In genomic region chr1:14969006-14969405, GRCh38 we compare ENCODE assay signal across 9 cellular contexts.
A peak's percentile ranks its signal among the peaks of the same experiment; 100 is the strongest.
DNase-seq lines count a peak whose midpoint lies in the region; ATAC-seq and TF ChIP-seq lines count a peak whose summit lies in the region.
"Had no signal": no experiment of that assay in that cellular context is flagged by ENCODE, and none has a peak within 500 bp of the region (broad histone marks: within the 10 kb centered on the region; RNA-seq: fewer than 3 reads in every experiment).

No MANE protein-coding gene starts in this region.

- peak; percentile 49 for DNase-seq in GM12865 (ENCODE audit: low read depth)
- peak; percentile 84 for DNase-seq in activated CD8-positive, alpha-beta T cell treated with anti-CD3 and anti-CD28 coated beads, Interleukin-2, amount 10 ng/mL, durations not matched to agents 7 days and 5 days
- DNase-seq in esophagus squamous epithelium (lab: John Stamatoyannopoulos, UW) = no peak
- peak; percentile 53 for DNase-seq in stimulated activated CD4-positive, alpha-beta T cell treated with anti-CD3 and anti-CD28 coated beads, Interleukin-1b, Interleukin-23, amount 100 ng/mL, for 48 hours
- no peak for DNase-seq in SJCRH30
- DNase-seq in HuH-7 (ENCODE audit: low spot score) = no peak
- no peak for DNase-seq in effector CD8-positive, alpha-beta T cell (lab: John Stamatoyannopoulos, UW)
- DNase-seq in DMS53 treated with DMSO at 0.1 percent for 48 hours (lab: John Stamatoyannopoulos, UW; ENCODE audit: unreplicated experiment) = no peak
- DNase-seq: NCI-H1436 had no signal

- H3K27me3 ChIP-seq in esophagus squamous epithelium = no peaks in the 10 kb centered on the region
- no peaks in the 10 kb centered on the region for H3K27me3 ChIP-seq in SJCRH30

- H3K4me3 ChIP-seq in GM12865 (ENCODE audit: low read depth, low read length) (no peak overlapping the region), esophagus squamous epithelium (no peak overlapping the region), SJCRH30 (no peak overlapping the region)

- 76 to 80% methylated on average over 5 to 7 of the region's 7 CpGs for WGBS in esophagus squamous epithelium, 2 donors

- CTCF ChIA-PET in activated CD8-positive, alpha-beta T cell treated with anti-CD3 and anti-CD28 coated beads, Interleukin-2, amount 10 ng/mL, durations not matched to agents 7 days and 5 days (lab: Charles Lee) = interaction anchor here (0.8 to 1.5 kb wide), 3 partner anchors 11 to 58 kb away, joined by 3 to 4 read pairs (median 3); no protein-coding TSS in a partner anchor

- peak overlapping the region; percentile 63 for H3K4me3 Mint-ChIP-seq in activated CD8-positive, alpha-beta T cell treated with anti-CD3 and anti-CD28 coated beads, Interleukin-2, amount 10 ng/mL, durations not matched to agents 7 days and 5 days

- H3K9me3 ChIP-seq in esophagus squamous epithelium (no peaks in the 10 kb centered on the region), SJCRH30 (replicated peaks) (peaks cover 3% of the 10 kb centered on the region; the same call in 1 of the 2 replicates)

- peak; percentile 94 for ATAC-seq in activated CD8-positive, alpha-beta T cell treated with anti-CD3 and anti-CD28 coated beads, Interleukin-2, amount 10 ng/mL, durations not matched to agents 7 days and 5 days

- peak overlapping the region; percentile 47 to 82 (median 70) for H3K27ac ChIP-seq in esophagus squamous epithelium
- H3K27ac ChIP-seq in SJCRH30 = no peak overlapping the region

- peaks cover 32% of the 10 kb centered on the region for H3K4me1 Mint-ChIP-seq in activated CD8-positive, alpha-beta T cell treated with anti-CD3 and anti-CD28 coated beads, Interleukin-2, amount 10 ng/mL, durations not matched to agents 7 days and 5 days (ENCODE audit: low read depth)

- H3K9me3 Mint-ChIP-seq in activated CD8-positive, alpha-beta T cell treated with anti-CD3 and anti-CD28 coated beads, Interleukin-2, amount 10 ng/mL, durations not matched to agents 7 days and 5 days (ENCODE audit: insufficient read depth) = peaks cover 7% of the 10 kb centered on the region

- H3K4me1 ChIP-seq in esophagus squamous epithelium (peaks cover 14 to 39% (median 26%) of the 10 kb centered on the region in 3 donors), SJCRH30 (peaks cover 8% of the 10 kb centered on the region; the same call in 1 of the 2 replicates)

- no peaks in the 10 kb centered on the region for H3K27me3 Mint-ChIP-seq in activated CD8-positive, alpha-beta T cell treated with anti-CD3 and anti-CD28 coated beads, Interleukin-2, amount 10 ng/mL, durations not matched to agents 7 days and 5 days (ENCODE audit: low read depth)

- TF ChIP-seq POLR2A in esophagus squamous epithelium (IDR thresholded peaks at IDR 0.05) = no peak

- peaks cover 8% of the 10 kb centered on the region for H3K36me3 Mint-ChIP-seq in activated CD8-positive, alpha-beta T cell treated with anti-CD3 and anti-CD28 coated beads, Interleukin-2, amount 10 ng/mL, durations not matched to agents 7 days and 5 days (ENCODE audit: low read depth)

- no peak for TF ChIP-seq CTCF in GM12865 (IDR thresholded peaks at IDR 0.05; ENCODE audit: insufficient read depth, low read depth, low read length, missing control alignments)
- no peak for TF ChIP-seq CTCF in esophagus squamous epithelium (IDR thresholded peaks at IDR 0.05)

- intact Hi-C loops in esophagus squamous epithelium (cut with DNase I) = no loop called here

- peak overlapping the region; percentile 97 for H3K27ac Mint-ChIP-seq in activated CD8-positive, alpha-beta T cell treated with anti-CD3 and anti-CD28 coated beads, Interleukin-2, amount 10 ng/mL, durations not matched to agents 7 days and 5 days

- POLR2A ChIA-PET in activated CD8-positive, alpha-beta T cell treated with anti-CD3 and anti-CD28 coated beads, Interleukin-2, amount 10 ng/mL, durations not matched to agents 7 days and 5 days (lab: Charles Lee) = interaction anchor here (0.8 kb wide), 1 partner anchor 58 kb away, joined by 3 read pairs; no protein-coding TSS in a partner anchor

- H3K36me3 ChIP-seq in esophagus squamous epithelium = peaks cover 0 to 27% (median 0%) of the 10 kb centered on the region in 3 donors
- H3K36me3 ChIP-seq in SJCRH30 = no peaks in the 10 kb centered on the region

Comparison
In these comparisons a context has a peak if more than half of its experiments do, and no peak if none do; other contexts are left out.
1. DNase-seq: peak in GM12865 (single experiment), activated CD8-positive, alpha-beta T cell treated with anti-CD3 and anti-CD28 coated beads, Interleukin-2, amount 10 ng/mL, durations not matched to agents 7 days and 5 days (single experiment) and stimulated activated CD4-positive, alpha-beta T cell treated with anti-CD3 and anti-CD28 coated beads, Interleukin-1b, Interleukin-23, amount 100 ng/mL, for 48 hours (single experiment); none in esophagus squamous epithelium (single experiment), SJCRH30 (0 of 2), HuH-7 (single experiment), effector CD8-positive, alpha-beta T cell (single experiment) and DMS53 treated with DMSO at 0.1 percent for 48 hours (single experiment).